ENCODE assay signal across 11 cellular contexts in genomic region chr12:116384629-116385485, GRCh38.
DNase-seq lines count a peak whose midpoint lies in the region; ATAC-seq, FAIRE-seq and TF ChIP-seq lines count a peak whose summit lies in the region.
"Had no signal": no experiment of that assay in that cellular context is flagged by ENCODE, and none has a peak within 500 bp of the region (broad histone marks: within the 10 kb centered on the region; RNA-seq: fewer than 3 reads in every experiment).

No MANE protein-coding gene starts in this region.

- no peaks in the 10 kb centered on the region for H3K36me3 Mint-ChIP-seq in activated T-cell treated with anti-CD3 and anti-CD28 coated beads, Interleukin-2, amount 50 U/mL, for 24 hours (ENCODE audit: low read depth)

- no peak overlapping the region for H3K9ac ChIP-seq in GM12878 (ENCODE audit: control insufficient read depth, insufficient read depth, low read length)

- POLR2A ChIA-PET in GM12878 (lab: Charles Lee) = interaction anchor here (0.9 kb wide), 1 partner anchor 47 kb away, joined by 3 read pairs; no protein-coding TSS in a partner anchor

- no peaks in the 10 kb centered on the region for H3K36me3 ChIP-seq in GM12878 (ENCODE audit: control insufficient read depth in 2 of 2, insufficient read depth in 2 of 2, low read length in 1 of 2)
- H3K36me3 ChIP-seq: pancreas had no signal

- FAIRE-seq in GM12878 (lab: Jason Lieb, UNC) (peak; percentile 73), GM19239 (lab: Jason Lieb, UNC) (no peak)
- FAIRE-seq: pancreas had no signal

- SMC1A ChIA-PET in GM12878 (lab: Charles Lee; ENCODE audit: uncharacterized antibody, unreplicated experiment) = interaction anchor here (0.7 kb wide), 1 partner anchor 174 kb away, joined by 3 read pairs; the partner anchor contains the start of gene MAP1LC3B2

- H3K9me3 ChIP-seq in GM12878 (replicated peaks; ENCODE audit: control insufficient read depth, insufficient read depth, low read length) = no peaks in the 10 kb centered on the region
- H3K9me3 ChIP-seq: pancreas had no signal

- no peaks in the 10 kb centered on the region for H4K20me1 ChIP-seq in GM12878 (ENCODE audit: control insufficient read depth, insufficient read depth)

- H3K27me3 Mint-ChIP-seq in activated T-cell treated with anti-CD3 and anti-CD28 coated beads, Interleukin-2, amount 50 U/mL, for 24 hours = peaks cover 9% of the 10 kb centered on the region

- no peaks in the 10 kb centered on the region for H3K79me2 ChIP-seq in GM12878 (ENCODE audit: control insufficient read depth, insufficient read depth, low read length)

- no peak for TF ChIP-seq POLR2A in GM12878 (IDR thresholded peaks at IDR 0.05; ENCODE audit: low read depth, low read length)

- H3K27ac Mint-ChIP-seq in activated T-cell treated with anti-CD3 and anti-CD28 coated beads, Interleukin-2, amount 50 U/mL, for 24 hours = no peak overlapping the region

- H3K9me3 Mint-ChIP-seq in activated T-cell treated with anti-CD3 and anti-CD28 coated beads, Interleukin-2, amount 50 U/mL, for 24 hours = no peaks in the 10 kb centered on the region

- no peak overlapping the region for H2AFZ ChIP-seq in GM12878 (ENCODE audit: control insufficient read depth, low read depth, low read length)

- no peak for TF ChIP-seq EP300 in GM12878 (IDR thresholded peaks at IDR 0.05; ENCODE audit: borderline replicate concordance in 1 of 2, control insufficient read depth in 1 of 2, low read depth in 2 of 2, low read length in 2 of 2)

- H3K27ac ChIP-seq in GM12878 (ENCODE audit: control insufficient read depth, insufficient read depth) = no peak overlapping the region
- H3K27ac ChIP-seq: pancreas, SK-N-MC had no signal

- no peak overlapping the region for H3K4me2 ChIP-seq in GM12878 (ENCODE audit: control insufficient read depth, insufficient read depth)

- H3K4me3 Mint-ChIP-seq in activated T-cell treated with anti-CD3 and anti-CD28 coated beads, Interleukin-2, amount 50 U/mL, for 24 hours = no peak overlapping the region

- intact Hi-C loops in GM12878 (cut with micrococcal nuclease; ENCODE audit: unreplicated experiment) = no loop called here

- no peaks in the 10 kb centered on the region; a peak in 1 of 4 replicates for H3K27me3 ChIP-seq in GM12878 (replicated peaks in 1 of 2; ENCODE audit: control insufficient read depth in 2 of 2, insufficient read depth in 2 of 2, low read length in 1 of 2)
- H3K27me3 ChIP-seq: pancreas had no signal

- peaks cover 4% of the 10 kb centered on the region for H3K4me1 ChIP-seq in GM12878 (ENCODE audit: control insufficient read depth, insufficient read depth, low read length)

- BruUV-seq in GM12878 (replicated peaks; lab: Mats Ljungman, UMichigan) = no TSS peak

- H3K4me3 ChIP-seq in GM12878 = no peak overlapping the region
- H3K4me3 ChIP-seq: pancreas, SK-N-MC had no signal

- 33% methylated on average over 7 of the region's 7 CpGs for WGBS in GM12878 (ENCODE audit: insufficient coverage, insufficient replicate concordance, low lambda C conversion rate, missing lambda C conversion rate)

- peak; percentile 11 for DNase-seq in DMS79 (lab: John Stamatoyannopoulos, UW)
- DNase-seq in DMS79 treated with DMSO at 0.1 percent for 48 hours (lab: John Stamatoyannopoulos, UW) = no peak
- DNase-seq in NCI-H2029 treated with DMSO at 0.1 percent for 48 hours (lab: John Stamatoyannopoulos, UW) = peak; percentile 43
- DNase-seq in GM12878 (ENCODE audit: low read depth, low spot score) = no peak
- peak; percentile 22 for DNase-seq in pulmonary artery endothelial cell (ENCODE audit: low read depth, low spot score)
- DNase-seq in activated T-cell treated with anti-CD3 and anti-CD28 coated beads, Interleukin-2, amount 50 U/mL, for 24 hours = no peak
- no peak for DNase-seq in activated gamma-delta T cell treated with Interleukin-2 at 50 U/mL for 16 hours
- no peak for DNase-seq in GM19239 (ENCODE audit: insufficient read length, low spot score)
- DNase-seq: foreskin melanocyte, pancreas had no signal

- RAD21 ChIA-PET in GM12878 (lab: Charles Lee; ENCODE audit: unreplicated experiment) = interaction anchor here (0.7 kb wide), 3 partner anchors 174 to 1036 kb away, joined by 3 to 8 read pairs (median 4); no protein-coding TSS in a partner anchor

- H3K4me1 Mint-ChIP-seq in activated T-cell treated with anti-CD3 and anti-CD28 coated beads, Interleukin-2, amount 50 U/mL, for 24 hours (ENCODE audit: low read depth) = peaks cover 3% of the 10 kb centered on the region

- peak; percentile 84 for ATAC-seq in GM12878

- in situ Hi-C loops in GM12878 (cut with MboI) = no loop called here

- no peak for TF ChIP-seq RAD21 in GM12878 (IDR thresholded peaks at IDR 0.05; ENCODE audit: insufficient read depth, low read depth, low read length)

- no peak for TF ChIP-seq CTCF in GM12878 (IDR thresholded peaks at IDR 0.05 in 2 of 3, conservative IDR thresholded peaks at IDR 0.05 in 1 of 3; ENCODE audit: control insufficient read depth in 2 of 3, extremely low read depth in 1 of 3, insufficient read depth in 1 of 3, low read depth in 3 of 3, low read length in 3 of 3)

- CTCF ChIA-PET in GM12878 (lab: Yijun Ruan, JAX) = no interaction called here

TF ChIP-seq in GM12878, 131 proteins besides CTCF, POLR2A, EP300 and RAD21:
- TF ChIP-seq JUNB (IDR thresholded peaks at IDR 0.05) (peak; percentile 32; the same call in 1 of the 2 replicates), SPI1 (IDR thresholded peaks at IDR 0.05; ENCODE audit: borderline replicate concordance, insufficient read depth, low read depth, low read length) (peak; percentile 39; the same call in 1 of the 2 replicates), GABPA (IDR thresholded peaks at IDR 0.05; ENCODE audit: low read depth) (0 out of 2 replicates have a peak, but pooled peaks have one; percentile 9), RUNX3 (IDR thresholded peaks at IDR 0.05; ENCODE audit: low read length) (peak; percentile 25; the same call in 1 of the 2 replicates), CREB1 (IDR thresholded peaks at IDR 0.05; ENCODE audit: low read depth) (no peak), SMAD5 (IDR thresholded peaks at IDR 0.05; ENCODE audit: low read depth) (no peak), YY1 (IDR thresholded peaks at IDR 0.05; ENCODE audit: low read depth, low read length) (peak; percentile 77; the same call in 1 of the 2 replicates), ZNF384 (IDR thresholded peaks at IDR 0.05; ENCODE audit: borderline replicate concordance, low read depth, low read length) (peak; percentile 69; the same call in 1 of the 2 replicates)
- TF ChIP-seq, protein P1, sequence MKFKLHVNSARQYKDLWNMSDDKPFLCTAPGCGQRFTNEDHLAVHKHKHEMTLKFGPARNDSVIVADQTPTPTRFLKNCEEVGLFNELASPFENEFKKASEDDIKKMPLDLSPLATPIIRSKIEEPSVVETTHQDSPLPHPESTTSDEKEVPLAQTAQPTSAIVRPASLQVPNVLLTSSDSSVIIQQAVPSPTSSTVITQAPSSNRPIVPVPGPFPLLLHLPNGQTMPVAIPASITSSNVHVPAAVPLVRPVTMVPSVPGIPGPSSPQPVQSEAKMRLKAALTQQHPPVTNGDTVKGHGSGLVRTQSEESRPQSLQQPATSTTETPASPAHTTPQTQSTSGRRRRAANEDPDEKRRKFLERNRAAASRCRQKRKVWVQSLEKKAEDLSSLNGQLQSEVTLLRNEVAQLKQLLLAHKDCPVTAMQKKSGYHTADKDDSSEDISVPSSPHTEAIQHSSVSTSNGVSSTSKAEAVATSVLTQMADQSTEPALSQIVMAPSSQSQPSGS (IDR thresholded peaks at IDR 0.05; ENCODE audit: low read length) = peak; percentile 37; the same call in 1 of the 2 replicates
TF ChIP-seq in GM12878: peak in this region for 7.

Comparison
In these comparisons a context has a peak if more than half of its experiments do, and no peak if none do; other contexts are left out.
1. DNase-seq: peak in DMS79 (single experiment), NCI-H2029 treated with DMSO at 0.1 percent for 48 hours (single experiment) and pulmonary artery endothelial cell (single experiment); none in DMS79 treated with DMSO at 0.1 percent for 48 hours (single experiment), GM12878 (single experiment), activated T-cell treated with anti-CD3 and anti-CD28 coated beads, Interleukin-2, amount 50 U/mL, for 24 hours (single experiment), activated gamma-delta T cell treated with Interleukin-2 at 50 U/mL for 16 hours (single experiment) and GM19239 (single experiment).